8 cellular contexts compared by ENCODE assay signal in genomic region chr12:6556496-6556817, GRCh38. TPM values are rescaled to one million over a fixed set of nuclear protein-coding genes. Genes with fewer than 3 reads are reported as not detected.
DNase-seq lines count a peak whose midpoint lies in the region; ATAC-seq, FAIRE-seq and TF ChIP-seq lines count a peak whose summit lies in the region.
"Not testable (repeated sequence)": the region's sequence is repeated elsewhere in the genome, so short reads cannot be mapped to it uniquely, and the experiment has no call there.

No MANE protein-coding gene starts in this region.

- intact Hi-C loops in OCI-LY7 (cut with micrococcal nuclease; ENCODE audit: unreplicated experiment), result loop anchor here (5.0 kb wide), 1 partner anchor 271 kb away; the partner anchor contains the start of gene P3H3
- intact Hi-C loops in GM12878 (cut with micrococcal nuclease; ENCODE audit: unreplicated experiment), result loop anchor here (1.0 kb wide), 1 partner anchor 133 kb away; no protein-coding TSS in a partner anchor

- TF ChIP-seq EP300 in GM12878 (IDR thresholded peaks at IDR 0.05; ENCODE audit: borderline replicate concordance in 1 of 2, control insufficient read depth in 1 of 2, low read depth in 2 of 2, low read length in 2 of 2); gastroesophageal sphincter (IDR thresholded peaks at IDR 0.05): not testable (repeated sequence)

- H3K27ac Mint-ChIP-seq in activated CD8-positive, alpha-beta memory T cell treated with anti-CD3 and anti-CD28 coated beads, Interleukin-2, amount 10 ng/mL, durations not matched to agents 7 days and 5 days, result peak overlapping the region; percentile 71
- H3K27ac Mint-ChIP-seq in naive B cell, result peak overlapping the region in 1 of 6 donors; percentile 82
- H3K27ac Mint-ChIP-seq in type B pancreatic cell, result not testable (repeated sequence)

- not testable (repeated sequence) for DNase-seq in OCI-LY7 (ENCODE audit: low spot score); activated CD8-positive, alpha-beta memory T cell treated with anti-CD3 and anti-CD28 coated beads, Interleukin-2, amount 10 ng/mL, durations not matched to agents 7 days and 5 days; GM12878 (ENCODE audit: low read depth, low spot score); naive B cell; type B pancreatic cell (ENCODE audit: extremely low spot score, unreplicated experiment)

- not testable (repeated sequence) for H3K4me1 ChIP-seq in ES-I3 (ENCODE audit: insufficient read depth, low read length)
- H3K4me1 ChIP-seq in OCI-LY7 (ENCODE audit: insufficient read depth, low read length, poor library complexity, severe bottlenecking) (peaks cover 40% of the 10 kb centered on the region), GM12878 (ENCODE audit: control insufficient read depth, insufficient read depth, low read length) (peaks cover 10% of the 10 kb centered on the region), gastroesophageal sphincter (peaks cover 0 to 66% (median 37%) of the 10 kb centered on the region in 3 donors), skeletal muscle tissue (ENCODE audit: control insufficient read depth in 3 of 3, insufficient read depth in 3 of 3, low read length in 3 of 3) (peaks cover 39 to 42% (median 42%) of the 10 kb centered on the region in 3 donors)

- SMC1A ChIA-PET in GM12878 (lab: Charles Lee; ENCODE audit: uncharacterized antibody, unreplicated experiment), result interaction anchor here (0.5 to 1.2 kb wide), 3 partner anchors 16 to 326 kb away, joined by 3 to 4 read pairs (median 3); no protein-coding TSS in a partner anchor

- H3K27ac ChIP-seq in OCI-LY7 (ENCODE audit: low read depth, low read length, poor library complexity, severe bottlenecking) (peak overlapping the region; percentile 4), gastroesophageal sphincter (peak overlapping the region; percentile 45 to 94 (median 92)), skeletal muscle tissue (ENCODE audit: low read depth, low read length) (peak overlapping the region; percentile 32)
- not testable (repeated sequence) for H3K27ac ChIP-seq in GM12878 (ENCODE audit: control insufficient read depth, insufficient read depth)

- in situ Hi-C loops in GM12878 (cut with MboI), result not testable (repeated sequence)

- H3K9me3 ChIP-seq in ES-I3 (ENCODE audit: control insufficient read depth, insufficient read depth, low read length); OCI-LY7 (ENCODE audit: low read length); GM12878 (replicated peaks; ENCODE audit: control insufficient read depth, insufficient read depth, low read length); gastroesophageal sphincter; skeletal muscle tissue (ENCODE audit: control insufficient read depth in 3 of 3, low read length in 3 of 3): not testable (repeated sequence)

- H3K4me2 ChIP-seq in OCI-LY7 (ENCODE audit: low read length), result peak overlapping the region; percentile 50; the same call in 1 of the 2 replicates
- peak overlapping the region; percentile 26 for H3K4me2 ChIP-seq in GM12878 (ENCODE audit: control insufficient read depth, insufficient read depth)

- H4K20me1 ChIP-seq in OCI-LY7 (ENCODE audit: insufficient read depth, low read length); GM12878 (ENCODE audit: control insufficient read depth, insufficient read depth): not testable (repeated sequence)

- peaks cover 54% of the 10 kb centered on the region for H3K4me1 Mint-ChIP-seq in activated CD8-positive, alpha-beta memory T cell treated with anti-CD3 and anti-CD28 coated beads, Interleukin-2, amount 10 ng/mL, durations not matched to agents 7 days and 5 days
- H3K4me1 Mint-ChIP-seq in naive B cell (peaks cover 22 to 40% (median 37%) of the 10 kb centered on the region in 3 donors), type B pancreatic cell (ENCODE audit: unreplicated experiment) (peaks cover 26% of the 10 kb centered on the region)

- not testable (repeated sequence) for H3K9me2 ChIP-seq in OCI-LY7 (ENCODE audit: insufficient read depth, low read length)

- WGBS in GM12878 (ENCODE audit: insufficient coverage, insufficient replicate concordance, low lambda C conversion rate, missing lambda C conversion rate), result 37% methylated on average over 7 of the region's 7 CpGs
- WGBS in gastroesophageal sphincter (ENCODE audit: low coverage in 1 of 2), 2 donors, result 44 to 82% methylated on average over 1 to 2 of the region's 7 CpGs

- H3K79me2 ChIP-seq in OCI-LY7 (ENCODE audit: insufficient read depth, low read depth, low read length), result peaks cover 37% of the 10 kb centered on the region
- peaks cover 45% of the 10 kb centered on the region for H3K79me2 ChIP-seq in GM12878 (ENCODE audit: control insufficient read depth, insufficient read depth, low read length)

- not testable (repeated sequence) for H3K9me3 Mint-ChIP-seq in activated CD8-positive, alpha-beta memory T cell treated with anti-CD3 and anti-CD28 coated beads, Interleukin-2, amount 10 ng/mL, durations not matched to agents 7 days and 5 days (ENCODE audit: low read depth); naive B cell; type B pancreatic cell

- not testable (repeated sequence) for H3K4me3 ChIP-seq in OCI-LY7 (ENCODE audit: low read depth, low read length, poor library complexity, severe bottlenecking); GM12878; skeletal muscle tissue (ENCODE audit: low read length in 3 of 3)
- peak overlapping the region in 1 of 2 donors; percentile 80 for H3K4me3 ChIP-seq in gastroesophageal sphincter

- TF ChIP-seq POLR2A in GM12878 (IDR thresholded peaks at IDR 0.05; ENCODE audit: low read depth, low read length); gastroesophageal sphincter (IDR thresholded peaks at IDR 0.05): not testable (repeated sequence)

- H3K36me3 Mint-ChIP-seq in activated CD8-positive, alpha-beta memory T cell treated with anti-CD3 and anti-CD28 coated beads, Interleukin-2, amount 10 ng/mL, durations not matched to agents 7 days and 5 days, result peaks cover 25% of the 10 kb centered on the region
- H3K36me3 Mint-ChIP-seq in naive B cell, result not testable (repeated sequence)
- peaks cover 24% of the 10 kb centered on the region for H3K36me3 Mint-ChIP-seq in type B pancreatic cell

- RAD21 ChIA-PET in GM12878 (lab: Charles Lee; ENCODE audit: unreplicated experiment), result not testable (repeated sequence)

- not testable (repeated sequence) for TF ChIP-seq RAD21 in GM12878 (IDR thresholded peaks at IDR 0.05; ENCODE audit: insufficient read depth, low read depth, low read length)

- peak overlapping the region; percentile 75; the same call in 1 of the 2 replicates for H3K9ac ChIP-seq in ES-I3 (ENCODE audit: low read depth, low read length)
- H3K9ac ChIP-seq in GM12878 (ENCODE audit: control insufficient read depth, insufficient read depth, low read length); skeletal muscle tissue (ENCODE audit: low read depth in 1 of 3, low read length in 3 of 3): not testable (repeated sequence)

- POLR2A ChIA-PET in OCI-LY7 (lab: Charles Lee), result interaction anchor here (0.6 kb wide), 1 partner anchor 43 kb away, joined by 4 read pairs; no protein-coding TSS in a partner anchor
- POLR2A ChIA-PET in GM12878 (lab: Charles Lee), result interaction anchor here (3.9 kb wide), 1 partner anchor 86 kb away, joined by 10 read pairs; the partner anchor contains the start of gene VAMP1

- TF ChIP-seq CTCF in OCI-LY7 (conservative IDR thresholded peaks at IDR 0.05; ENCODE audit: low read length); GM12878 (IDR thresholded peaks at IDR 0.05 in 2 of 3, conservative IDR thresholded peaks at IDR 0.05 in 1 of 3; ENCODE audit: control insufficient read depth in 2 of 3, extremely low read depth in 1 of 3, insufficient read depth in 1 of 3, low read depth in 3 of 3, low read length in 3 of 3); gastroesophageal sphincter (IDR thresholded peaks at IDR 0.05); type B pancreatic cell (conservative IDR thresholded peaks at IDR 0.05): not testable (repeated sequence)

- BruUV-seq in OCI-LY7 (replicated peaks; lab: Mats Ljungman, UMichigan); GM12878 (replicated peaks; lab: Mats Ljungman, UMichigan): not testable (repeated sequence)

- CTCF ChIA-PET in OCI-LY7 (lab: Charles Lee; ENCODE audit: unreplicated experiment), result not testable (repeated sequence)
- CTCF ChIA-PET in activated CD8-positive, alpha-beta memory T cell treated with anti-CD3 and anti-CD28 coated beads, Interleukin-2, amount 10 ng/mL, durations not matched to agents 7 days and 5 days (lab: Charles Lee), result interaction anchor here (0.9 to 3.1 kb wide), 7 partner anchors 11 to 95 kb away, joined by 3 to 30 read pairs (median 3); partner anchors contain the start of gene NOP2
- CTCF ChIA-PET in GM12878 (lab: Yijun Ruan, JAX), result interaction anchor here (0.7 to 1.5 kb wide), 5 partner anchors 10 to 132 kb away, joined by 3 to 4 read pairs (median 3); no protein-coding TSS in a partner anchor

- H3K36me3 ChIP-seq in ES-I3 (ENCODE audit: insufficient read depth, low read length), result peaks cover 15% of the 10 kb centered on the region
- peaks cover 71% of the 10 kb centered on the region for H3K36me3 ChIP-seq in OCI-LY7 (ENCODE audit: insufficient read depth, low read length)
- H3K36me3 ChIP-seq in GM12878 (ENCODE audit: control insufficient read depth in 2 of 2, insufficient read depth in 2 of 2, low read length in 1 of 2), result peaks cover 29 to 33% of the 10 kb centered on the region in 2 experiments
- H3K36me3 ChIP-seq in gastroesophageal sphincter, result peaks cover 0 to 40% of the 10 kb centered on the region in 2 donors
- H3K36me3 ChIP-seq in skeletal muscle tissue (ENCODE audit: control insufficient read depth in 3 of 3, insufficient read depth in 3 of 3, low read length in 3 of 3), result peaks cover 29 to 31% (median 30%) of the 10 kb centered on the region in 3 donors

- not testable (repeated sequence) for FAIRE-seq in GM12878 (lab: Jason Lieb, UNC)

- not testable (repeated sequence) for H3K27me3 ChIP-seq in GM12878 (replicated peaks in 1 of 2; ENCODE audit: control insufficient read depth in 2 of 2, insufficient read depth in 2 of 2, low read length in 1 of 2); gastroesophageal sphincter; skeletal muscle tissue (ENCODE audit: control insufficient read depth in 3 of 3, insufficient read depth in 3 of 3, low read length in 3 of 3)

- not testable (repeated sequence) for H3K27me3 Mint-ChIP-seq in activated CD8-positive, alpha-beta memory T cell treated with anti-CD3 and anti-CD28 coated beads, Interleukin-2, amount 10 ng/mL, durations not matched to agents 7 days and 5 days; naive B cell
- H3K27me3 Mint-ChIP-seq in type B pancreatic cell, result peaks cover 15% of the 10 kb centered on the region

- peak overlapping the region; percentile 84 for H3K4me3 Mint-ChIP-seq in activated CD8-positive, alpha-beta memory T cell treated with anti-CD3 and anti-CD28 coated beads, Interleukin-2, amount 10 ng/mL, durations not matched to agents 7 days and 5 days
- H3K4me3 Mint-ChIP-seq in naive B cell (peak overlapping the region; percentile 83 to 96 (median 93)), type B pancreatic cell (peak overlapping the region; percentile 53)

- not testable (repeated sequence) for H2AFZ ChIP-seq in OCI-LY7 (ENCODE audit: low read length); GM12878 (ENCODE audit: control insufficient read depth, low read depth, low read length)

- ATAC-seq in activated CD8-positive, alpha-beta memory T cell treated with anti-CD3 and anti-CD28 coated beads, Interleukin-2, amount 10 ng/mL, durations not matched to agents 7 days and 5 days; GM12878; gastroesophageal sphincter; naive B cell (ENCODE audit: low read depth in 2 of 2): not testable (repeated sequence)

RNA-seq across cellular contexts. Expression of gene IFFO1, which starts 0.6 kb away (rescaled TPM):
- 16.9 and 25.4 TPM in 2 replicates for total RNA-seq in OCI-LY7 (2014; rRNA removed; shearing (Covaris generic))
- total RNA-seq in OCI-LY7 (2022) (30.5 and 32.3 TPM in 2 replicates), GM12878 (2014; rRNA removed) (6.3 and 7.1 TPM in 2 replicates), GM12878 (2014; rRNA removed; fragmentation: Illumina TruSeq; extraction: Trizol) (4.7 and 5.1 TPM in 2 replicates), GM12878 (2021) (14.4 and 16.6 TPM in 2 replicates), gastroesophageal sphincter (10 to 100 TPM; 16.9 to 27.4 (median 22.1) TPM), skeletal muscle tissue (8.9 TPM), type B pancreatic cell (ENCODE audit: low replicate concordance) (9.1 and 17.5 TPM in 2 replicates)
- total RNA-seq in activated CD8-positive, alpha-beta memory T cell treated with anti-CD3 and anti-CD28 coated beads, Interleukin-2, amount 10 ng/mL, durations not matched to agents 7 days and 5 days, result 10 to 100 TPM; 29.3 to 30.0 TPM
- total RNA-seq in GM12878 (2013; cell fraction: nucleolus; rRNA removed), result 9.8 and 9.9 TPM in 2 replicates
- 4.4 TPM for polyA plus RNA-seq in GM12878 (2011; ENCODE audit: low read depth)
- polyA plus RNA-seq in GM12878 (2011; rRNA removed) (5.0 and 7.1 TPM in 2 replicates), GM12878 (2014; fragmentation: Illumina TruSeq; extraction: Trizol) (2.2 and 5.4 TPM in 2 replicates), GM12878 (2014; fragmentation: Nextera tagmentation; extraction: Ambion mirVana) (under 1 TPM; 0.50 to 0.93 TPM), GM12878 (2014; rRNA removed) (20.9 and 21.8 TPM in 2 replicates), GM12878 (2016; fragmentation: Nextera tagmentation; extraction: Ambion mirVana) (1 to 10 TPM; 2.7 to 8.8 TPM), naive B cell (ENCODE audit: low read depth in 6 of 6) (10 to 100 TPM in 1 of 6 donors, 1 to 10 TPM in 5; 4.6 to 15.3 (median 6.3) TPM)
- 7.4 and 12.0 TPM in 2 replicates for polyA plus RNA-seq in GM12878 (2011; cell fraction: cytosol; rRNA removed)
- polyA plus RNA-seq in GM12878 (2011; cell fraction: nucleus; rRNA removed), result 49.7 and 69.0 TPM in 2 replicates
- 7.9 and 10.3 TPM in 2 replicates for polyA plus RNA-seq in GM12878 (2012)
- 3.4 and 5.6 TPM in 2 replicates for polyA minus RNA-seq in GM12878 (2011; rRNA and poly(A)+ RNA removed)
- polyA minus RNA-seq in GM12878 (2011; cell fraction: cytosol; rRNA and poly(A)+ RNA removed), result 1.3 and 2.7 TPM in 2 replicates
- polyA minus RNA-seq in GM12878 (2011; cell fraction: nucleus; rRNA and poly(A)+ RNA removed), result 6.2 and 14.2 TPM in 2 replicates

RNA-seq across cellular contexts. Expression of gene NOP2, which starts 11.6 kb away (rescaled TPM):
- 87.9 and 116 TPM in 2 replicates for total RNA-seq in OCI-LY7 (2014; rRNA removed; shearing (Covaris generic))
- 86.5 and 100 TPM in 2 replicates for total RNA-seq in OCI-LY7 (2022)
- 100 to 1,000 TPM in 1 of 2 experiments, 10 to 100 TPM in 1; 76.7 to 117 TPM for total RNA-seq in activated CD8-positive, alpha-beta memory T cell treated with anti-CD3 and anti-CD28 coated beads, Interleukin-2, amount 10 ng/mL, durations not matched to agents 7 days and 5 days
- 92.6 and 92.8 TPM in 2 replicates for total RNA-seq in GM12878 (2013; cell fraction: nucleolus; rRNA removed)
- 93.6 and 97.4 TPM in 2 replicates for total RNA-seq in GM12878 (2014; rRNA removed)
- total RNA-seq in GM12878 (2014; rRNA removed; fragmentation: Illumina TruSeq; extraction: Trizol), result 61.3 and 62.3 TPM in 2 replicates
- total RNA-seq in GM12878 (2021), result 99.1 and 102 TPM in 2 replicates
- polyA plus RNA-seq in GM12878 (2011; ENCODE audit: low read depth), result 48.7 TPM
- polyA plus RNA-seq in GM12878 (2011; rRNA removed), result 74.7 and 91.2 TPM in 2 replicates
- 67.5 and 81.8 TPM in 2 replicates for polyA plus RNA-seq in GM12878 (2011; cell fraction: cytosol; rRNA removed)
- polyA plus RNA-seq in GM12878 (2011; cell fraction: nucleus; rRNA removed), result 193 and 252 TPM in 2 replicates
- 40.1 and 60.0 TPM in 2 replicates for polyA plus RNA-seq in GM12878 (2012)
- polyA plus RNA-seq in GM12878 (2014; fragmentation: Illumina TruSeq; extraction: Trizol), result 116 and 121 TPM in 2 replicates
- polyA plus RNA-seq in GM12878 (2014; fragmentation: Nextera tagmentation; extraction: Ambion mirVana), result 10 to 100 TPM; 26.5 to 27.3 TPM
- 96.9 and 98.8 TPM in 2 replicates for polyA plus RNA-seq in GM12878 (2014; rRNA removed)
- polyA plus RNA-seq in GM12878 (2016; fragmentation: Nextera tagmentation; extraction: Ambion mirVana), result 100 to 1,000 TPM; 112 to 114 TPM
- 36.6 and 67.0 TPM in 2 replicates for polyA minus RNA-seq in GM12878 (2011; rRNA and poly(A)+ RNA removed)
- 19.4 and 32.1 TPM in 2 replicates for polyA minus RNA-seq in GM12878 (2011; cell fraction: cytosol; rRNA and poly(A)+ RNA removed)
- 30.7 and 68.6 TPM in 2 replicates for polyA minus RNA-seq in GM12878 (2011; cell fraction: nucleus; rRNA and poly(A)+ RNA removed)
- total RNA-seq in gastroesophageal sphincter, result 10 to 100 TPM; 22.5 to 49.8 (median 26.8) TPM
- polyA plus RNA-seq in naive B cell (ENCODE audit: low read depth in 6 of 6), result 10 to 100 TPM; 11.7 to 27.6 (median 17.5) TPM
- 6.3 TPM for total RNA-seq in skeletal muscle tissue
- 60.9 and 106 TPM in 2 replicates for total RNA-seq in type B pancreatic cell (ENCODE audit: low replicate concordance)

RNA-seq across cellular contexts. Expression of gene GAPDH, which starts 22.1 kb away (rescaled TPM):
- 3,369 and 3,801 TPM in 2 replicates for total RNA-seq in OCI-LY7 (2014; rRNA removed; shearing (Covaris generic))
- total RNA-seq in OCI-LY7 (2022), result 3,794 and 4,502 TPM in 2 replicates
- total RNA-seq in activated CD8-positive, alpha-beta memory T cell treated with anti-CD3 and anti-CD28 coated beads, Interleukin-2, amount 10 ng/mL, durations not matched to agents 7 days and 5 days, result 1,000 to 10,000 TPM; 5,133 to 5,396 TPM
- 971 and 990 TPM in 2 replicates for total RNA-seq in GM12878 (2013; cell fraction: nucleolus; rRNA removed)
- total RNA-seq in GM12878 (2014; rRNA removed), result 8,450 and 8,907 TPM in 2 replicates
- total RNA-seq in GM12878 (2014; rRNA removed; fragmentation: Illumina TruSeq; extraction: Trizol), result 5,296 and 5,818 TPM in 2 replicates
- 5,606 and 5,698 TPM in 2 replicates for total RNA-seq in GM12878 (2021)
- polyA plus RNA-seq in GM12878 (2011; ENCODE audit: low read depth), result 4,872 TPM
- polyA plus RNA-seq in GM12878 (2011; rRNA removed), result 7,976 and 14,240 TPM in 2 replicates
- 25,075 and 29,832 TPM in 2 replicates for polyA plus RNA-seq in GM12878 (2011; cell fraction: cytosol; rRNA removed)
- polyA plus RNA-seq in GM12878 (2011; cell fraction: nucleus; rRNA removed), result 10,735 and 12,198 TPM in 2 replicates
- polyA plus RNA-seq in GM12878 (2012), result 10,674 and 13,698 TPM in 2 replicates
- 5,112 and 9,478 TPM in 2 replicates for polyA plus RNA-seq in GM12878 (2014; fragmentation: Illumina TruSeq; extraction: Trizol)
- polyA plus RNA-seq in GM12878 (2014; fragmentation: Nextera tagmentation; extraction: Ambion mirVana), result over 10,000 TPM in 1 of 2 experiments, 1,000 to 10,000 TPM in 1; 9,323 to 11,518 TPM
- polyA plus RNA-seq in GM12878 (2014; rRNA removed), result 9,590 and 10,389 TPM in 2 replicates
- 1,000 to 10,000 TPM; 9,069 to 9,909 TPM for polyA plus RNA-seq in GM12878 (2016; fragmentation: Nextera tagmentation; extraction: Ambion mirVana)
- polyA minus RNA-seq in GM12878 (2011; rRNA and poly(A)+ RNA removed), result 10,096 and 19,827 TPM in 2 replicates
- polyA minus RNA-seq in GM12878 (2011; cell fraction: cytosol; rRNA and poly(A)+ RNA removed), result 5,010 and 5,239 TPM in 2 replicates
- polyA minus RNA-seq in GM12878 (2011; cell fraction: nucleus; rRNA and poly(A)+ RNA removed), result 1,914 and 2,640 TPM in 2 replicates
- 1,000 to 10,000 TPM; 1,868 to 3,239 (median 2,463) TPM for total RNA-seq in gastroesophageal sphincter
- polyA plus RNA-seq in naive B cell (ENCODE audit: low read depth in 6 of 6), result 1,000 to 10,000 TPM in 1 of 6 donors, 100 to 1,000 TPM in 5; 607 to 1,152 (median 779) TPM
- 5,507 TPM for total RNA-seq in skeletal muscle tissue
- 2,317 and 5,618 TPM in 2 replicates for total RNA-seq in type B pancreatic cell (ENCODE audit: low replicate concordance)

RNA-seq across cellular contexts. Expression of gene CHD4, which starts 50.7 kb away (rescaled TPM):
- 287 and 319 TPM in 2 replicates for total RNA-seq in OCI-LY7 (2014; rRNA removed; shearing (Covaris generic))
- total RNA-seq in OCI-LY7 (2022) (247 and 267 TPM in 2 replicates), GM12878 (2014; rRNA removed) (303 and 304 TPM in 2 replicates), GM12878 (2014; rRNA removed; fragmentation: Illumina TruSeq; extraction: Trizol) (182 and 184 TPM in 2 replicates), GM12878 (2021) (323 and 342 TPM in 2 replicates), gastroesophageal sphincter (100 to 1,000 TPM; 133 to 266 (median 219) TPM), skeletal muscle tissue (211 TPM), type B pancreatic cell (ENCODE audit: low replicate concordance) (270 and 289 TPM in 2 replicates)
- 100 to 1,000 TPM; 288 to 320 TPM for total RNA-seq in activated CD8-positive, alpha-beta memory T cell treated with anti-CD3 and anti-CD28 coated beads, Interleukin-2, amount 10 ng/mL, durations not matched to agents 7 days and 5 days
- total RNA-seq in GM12878 (2013; cell fraction: nucleolus; rRNA removed), result 232 and 247 TPM in 2 replicates
- 145 TPM for polyA plus RNA-seq in GM12878 (2011; ENCODE audit: low read depth)
- polyA plus RNA-seq in GM12878 (2011; rRNA removed) (83.6 and 113 TPM in 2 replicates), GM12878 (2014; fragmentation: Illumina TruSeq; extraction: Trizol) (250 and 254 TPM in 2 replicates), GM12878 (2014; fragmentation: Nextera tagmentation; extraction: Ambion mirVana) (100 to 1,000 TPM in 1 of 2 experiments, 10 to 100 TPM in 1; 58.6 to 109 TPM), GM12878 (2014; rRNA removed) (179 and 208 TPM in 2 replicates), GM12878 (2016; fragmentation: Nextera tagmentation; extraction: Ambion mirVana) (100 to 1,000 TPM in 1 of 2 experiments, 10 to 100 TPM in 1; 99.6 to 109 TPM), naive B cell (ENCODE audit: low read depth in 6 of 6) (10 to 100 TPM; 26.6 to 67.1 (median 44.5) TPM)
- polyA plus RNA-seq in GM12878 (2011; cell fraction: cytosol; rRNA removed), result 141 and 175 TPM in 2 replicates
- 211 and 406 TPM in 2 replicates for polyA plus RNA-seq in GM12878 (2011; cell fraction: nucleus; rRNA removed)
- 107 and 108 TPM in 2 replicates for polyA plus RNA-seq in GM12878 (2012)
- polyA minus RNA-seq in GM12878 (2011; rRNA and poly(A)+ RNA removed), result 223 and 229 TPM in 2 replicates
- polyA minus RNA-seq in GM12878 (2011; cell fraction: cytosol; rRNA and poly(A)+ RNA removed), result 125 and 140 TPM in 2 replicates
- 64.0 and 145 TPM in 2 replicates for polyA minus RNA-seq in GM12878 (2011; cell fraction: nucleus; rRNA and poly(A)+ RNA removed)
